30 cellular contexts compared by ENCODE assay signal in the genomic region with DNA sequence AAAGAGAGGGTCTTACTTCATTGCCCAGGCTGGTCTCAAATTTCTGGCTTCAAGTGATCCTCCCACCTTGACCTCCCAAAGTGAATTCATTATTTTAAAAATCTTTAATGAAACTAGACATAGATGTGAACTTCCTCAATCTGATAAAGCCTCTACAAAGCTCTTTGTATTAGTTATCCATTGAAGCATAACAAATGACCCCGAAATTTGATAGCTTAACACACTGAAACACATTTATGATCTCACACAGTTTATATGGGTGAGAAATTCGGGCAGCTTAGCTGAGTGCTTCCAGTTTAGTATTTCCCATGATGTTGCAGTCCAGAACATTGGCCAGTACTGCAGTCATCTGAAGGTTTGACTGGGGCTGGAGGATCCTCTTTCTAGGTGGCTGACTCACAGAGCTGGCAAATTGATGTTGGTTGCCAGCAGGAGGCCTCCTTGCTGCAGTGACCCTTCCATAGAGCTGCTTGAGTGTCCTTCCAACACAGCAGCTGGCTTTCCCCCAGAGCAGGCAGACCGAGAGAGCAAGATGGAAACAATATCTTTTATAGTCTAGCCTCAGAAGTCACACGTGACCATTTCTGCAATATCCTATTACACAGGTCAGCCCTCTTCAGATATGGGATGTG. TPM values are rescaled to one million over a fixed set of nuclear protein-coding genes. Genes with fewer than 3 reads are reported as not detected.
DNase-seq lines count a peak whose midpoint lies in the region; ATAC-seq and TF ChIP-seq lines count a peak whose summit lies in the region.
"Had no signal": no experiment of that assay in that cellular context is flagged by ENCODE, and none has a peak within 500 bp of the region (broad histone marks: within the 10 kb centered on the region; RNA-seq: fewer than 3 reads in every experiment).

No MANE protein-coding gene starts in this region.

- ATAC-seq in GM18909 (IDR thresholded peaks at IDR 0.05; ENCODE audit: poor library complexity, unreplicated experiment) (no peak), HG03196 (IDR thresholded peaks at IDR 0.05; ENCODE audit: unreplicated experiment) (no peak)
- ATAC-seq: activated T-cell treated with anti-CD3 and anti-CD28 coated beads, Interleukin-2, amount 50 U/mL, for 4 hours; body of pancreas; heart left ventricle; Right ventricle myocardium inferior; stimulated activated memory B cell treated with anti-CD40 and anti-IgM and Interleukin-4, amounts not matched to agents 10 μg/mL and 1 μg/mL and 100 μg/mL, for 72 hours had no signal

- H3K9me3 Mint-ChIP-seq in glutamatergic neuron (ENCODE audit: unreplicated experiment), result peaks cover 6% of the 10 kb centered on the region
- H3K9me3 Mint-ChIP-seq: activated T-cell treated with anti-CD3 and anti-CD28 coated beads, Interleukin-2, amount 50 U/mL, for 4 hours had no signal

- peaks cover 6% of the 10 kb centered on the region for H3K27me3 Mint-ChIP-seq in glutamatergic neuron (ENCODE audit: unreplicated experiment)

- H3K4me3 Mint-ChIP-seq in glutamatergic neuron (ENCODE audit: unreplicated experiment), result no peak overlapping the region
- H3K4me3 Mint-ChIP-seq: activated T-cell treated with anti-CD3 and anti-CD28 coated beads, Interleukin-2, amount 50 U/mL, for 4 hours; B cell; H9; stimulated activated memory B cell treated with anti-CD40 and anti-IgM and Interleukin-4, amounts not matched to agents 10 μg/mL and 1 μg/mL and 100 μg/mL, for 72 hours had no signal

- peak; percentile 10 for DNase-seq in NCI-H748 (lab: John Stamatoyannopoulos, UW; ENCODE audit: unreplicated experiment)
- DNase-seq in NCI-H748 treated with DMSO at 0.1 percent for 48 hours (lab: John Stamatoyannopoulos, UW), result no peak
- DNase-seq in HEK293T (ENCODE audit: extremely low spot score), result peak; percentile 25
- DNase-seq in NCI-H524 treated with DMSO at 0.1 percent for 48 hours (lab: John Stamatoyannopoulos, UW), result peak; percentile 11
- no peak for DNase-seq in glutamatergic neuron
- no peak for DNase-seq in NCI-H2081 treated with DMSO at 0.1 percent for 48 hours (lab: John Stamatoyannopoulos, UW)
- DNase-seq: activated CD4-positive, alpha-beta T cell treated with anti-CD3 and anti-CD28 coated beads for 1 hour; activated CD8-positive, alpha-beta memory T cell treated with anti-CD3 and anti-CD28 coated beads for 24 hours; activated T-cell treated with anti-CD3 and anti-CD28 coated beads, Interleukin-2, amount 50 U/mL, for 4 hours; body of pancreas; cerebellar nuclear complex; H9; heart left ventricle; mammary epithelial cell; NCI-H1048; NCI-H187 treated with DMSO at 0.1 percent for 48 hours; NCI-H226; NCI-H82; nucleus accumbens; OCI-M1; stimulated activated CD4-positive, alpha-beta T cell treated with anti-CD3 and anti-CD28 coated beads, Interleukin-2, amount 100 ng/mL, for 48 hours had no signal

- peak overlapping the region; percentile 24 for H3K27ac Mint-ChIP-seq in glutamatergic neuron (ENCODE audit: unreplicated experiment)
- H3K27ac Mint-ChIP-seq: B cell; H9; stimulated activated memory B cell treated with anti-CD40 and anti-IgM and Interleukin-4, amounts not matched to agents 10 μg/mL and 1 μg/mL and 100 μg/mL, for 72 hours had no signal

- CTCF ChIA-PET in HEK293T (lab: Yijun Ruan, JAX), result interaction anchor here (0.7 kb wide), 1 partner anchor 36 kb away, joined by 4 read pairs; no protein-coding TSS in a partner anchor

- TF ChIP-seq CTCF in glutamatergic neuron (IDR thresholded peaks at IDR 0.05; ENCODE audit: partially characterized antibody, unreplicated experiment), result no peak

- POLR2A ChIA-PET in HEK293T (lab: Yijun Ruan, JAX), result no interaction called here

- no peaks in the 10 kb centered on the region for H3K36me3 Mint-ChIP-seq in glutamatergic neuron (ENCODE audit: unreplicated experiment)
- H3K36me3 Mint-ChIP-seq: stimulated activated memory B cell treated with anti-CD40 and anti-IgM and Interleukin-4, amounts not matched to agents 10 μg/mL and 1 μg/mL and 100 μg/mL, for 72 hours had no signal

- H3K4me1 Mint-ChIP-seq in glutamatergic neuron (ENCODE audit: low read depth, unreplicated experiment), result peaks cover 7% of the 10 kb centered on the region
- H3K4me1 Mint-ChIP-seq: B cell; H9; stimulated activated memory B cell treated with anti-CD40 and anti-IgM and Interleukin-4, amounts not matched to agents 10 μg/mL and 1 μg/mL and 100 μg/mL, for 72 hours had no signal

TF ChIP-seq in HEK293T, 16 proteins besides CTCF, POLR2A, EP300 and RAD21:
- no peak for TF ChIP-seq FOXM1 (IDR thresholded peaks at IDR 0.05; ENCODE audit: borderline replicate concordance)
- TF ChIP-seq SUZ12 (IDR thresholded peaks at IDR 0.05), result no peak
TF ChIP-seq in HEK293T: peak in this region for 0.

RNA-seq across cellular contexts. Expression of gene WNT8B, which starts 16.6 kb away (rescaled TPM):
- not detected for total RNA-seq in glutamatergic neuron (ENCODE audit: unreplicated experiment)
- total RNA-seq: A673; B cell; body of pancreas; Daoy; H9; heart left ventricle; mammary epithelial cell; Right ventricle myocardium inferior; T-helper 1 cell treated with Interleukin-12 subunit alpha and Interleukin-12 subunit beta and Interleukin-4 antibody, amounts not matched to agents 30 ng/mL and 1 ng/mL, for 36 hours; temporal lobe had no signal

Comparison
In these comparisons a context has a peak if more than half of its experiments do, and no peak if none do; other contexts are left out.
1. DNase-seq: peak in NCI-H748 (single experiment), HEK293T (single experiment) and NCI-H524 treated with DMSO at 0.1 percent for 48 hours (single experiment); none in NCI-H748 treated with DMSO at 0.1 percent for 48 hours (single experiment), glutamatergic neuron (single experiment) and NCI-H2081 treated with DMSO at 0.1 percent for 48 hours (single experiment).